In genomic region chr15:63089260-63090043, GRCh38 we compare ENCODE assay signal across 12 cellular contexts. TPM values are rescaled to one million over a fixed set of nuclear protein-coding genes. Genes with fewer than 3 reads are reported as not detected.
DNase-seq lines count a peak whose midpoint lies in the region; ATAC-seq and TF ChIP-seq lines count a peak whose summit lies in the region.
"Had no signal": no experiment of that assay in that cellular context is flagged by ENCODE, and none has a peak within 500 bp of the region (broad histone marks: within the 10 kb centered on the region; RNA-seq: fewer than 3 reads in every experiment).

No MANE protein-coding gene starts in this region.

- intact Hi-C loops in left cardiac atrium (cut with DNase I) (loop anchor here in 1 of 2 donors (5.0 kb wide), 2 partner anchors 42 to 242 kb away; no protein-coding TSS in a partner anchor), CD14-positive monocyte (cut with micrococcal nuclease) (loop anchor here (5.0 to 10.0 kb wide), 3 partner anchors 42 to 305 kb away; no protein-coding TSS in a partner anchor)

- no peaks in the 10 kb centered on the region for H3K36me3 ChIP-seq in SJSA1
- H3K36me3 ChIP-seq: ascending aorta had no signal

- peaks cover 1 to 3% (median 1%) of the 10 kb centered on the region in 3 donors for H3K27me3 Mint-ChIP-seq in CD14-positive monocyte (ENCODE audit: low read depth in 3 of 3)
- H3K27me3 Mint-ChIP-seq: B cell, type B pancreatic cell had no signal

- H3K9me3 Mint-ChIP-seq in CD14-positive monocyte = peaks cover 0 to under 1% (median 0%) of the 10 kb centered on the region in 7 donors
- H3K9me3 Mint-ChIP-seq: type B pancreatic cell had no signal

- H3K4me1 ChIP-seq in SJSA1 (replicated peaks) = peaks cover 59% of the 10 kb centered on the region
- H3K4me1 ChIP-seq: parathyroid adenoma had no signal

- H3K4me3 ChIP-seq in SJSA1 = no peak overlapping the region
- H3K4me3 ChIP-seq: ascending aorta had no signal

- no peaks in the 10 kb centered on the region for H3K27me3 ChIP-seq in SJSA1 (replicated peaks)
- H3K27me3 ChIP-seq: ascending aorta had no signal

- DNase-seq in NCI-H345 (lab: John Stamatoyannopoulos, UW) (peak; percentile 23), NCI-H345 treated with DMSO at 0.1 percent for 48 hours (lab: John Stamatoyannopoulos, UW; ENCODE audit: unreplicated experiment) (no peak), SJSA1 (ENCODE audit: low read depth in 1 of 2, low spot score in 2 of 2) (peak; percentile 81 to 88), left cardiac atrium (no peak), stromal cell of bone marrow (ENCODE audit: low read depth) (peak; percentile 75), CD14-positive monocyte (ENCODE audit: low spot score) (no peak), NCI-H1092 treated with DMSO at 0.1 percent for 48 hours (lab: John Stamatoyannopoulos, UW) (no peak)

- TF ChIP-seq CTCF in CD14-positive monocyte (IDR thresholded peaks at IDR 0.05) = no peak

- H3K9me3 ChIP-seq in SJSA1 (replicated peaks) = no peaks in the 10 kb centered on the region
- H3K9me3 ChIP-seq: ascending aorta had no signal

- ATAC-seq in left cardiac atrium (peak; percentile 56 to 75), HG03520 (IDR thresholded peaks at IDR 0.05; ENCODE audit: unreplicated experiment) (no peak)

- peaks cover 2% of the 10 kb centered on the region for H3K4me1 Mint-ChIP-seq in CD14-positive monocyte

- H3K27ac Mint-ChIP-seq in CD14-positive monocyte = peak overlapping the region in 1 of 7 donors; percentile 44
- H3K27ac Mint-ChIP-seq: B cell, type B pancreatic cell had no signal

- no peak overlapping the region for H3K4me3 Mint-ChIP-seq in CD14-positive monocyte
- H3K4me3 Mint-ChIP-seq: B cell, type B pancreatic cell had no signal

- H3K36me3 Mint-ChIP-seq in CD14-positive monocyte = no peaks in the 10 kb centered on the region
- H3K36me3 Mint-ChIP-seq: type B pancreatic cell had no signal

- peak overlapping the region; percentile 88 for H3K27ac ChIP-seq in SJSA1
- H3K27ac ChIP-seq: ascending aorta, parathyroid adenoma had no signal

RNA-seq across cellular contexts. Expression of gene LACTB, which starts 32.2 kb away (rescaled TPM):
- 71.8 and 100 TPM in 2 replicates for total RNA-seq in SJSA1 (2014; rRNA removed; shearing (Covaris generic))
- 10 to 100 TPM; 18.2 to 20.3 TPM for total RNA-seq in left cardiac atrium
- 10 to 100 TPM; 40.4 to 59.3 TPM for polyA plus RNA-seq in CD14-positive monocyte

RNA-seq across cellular contexts. Expression of gene TPM1, which starts 46.9 kb away (rescaled TPM):
- 1,245 and 1,667 TPM in 2 replicates for total RNA-seq in SJSA1 (2014; rRNA removed; shearing (Covaris generic))
- total RNA-seq in left cardiac atrium = 1,000 to 10,000 TPM; 8,049 to 9,104 TPM
- polyA plus RNA-seq in CD14-positive monocyte = 10 to 100 TPM; 11.7 to 15.9 TPM

Comparison
In these comparisons a context has a peak if more than half of its experiments do, and no peak if none do; other contexts are left out.
1. DNase-seq: peak in NCI-H345 (single experiment), SJSA1 (2 of 2) and stromal cell of bone marrow (single experiment); none in NCI-H345 treated with DMSO at 0.1 percent for 48 hours (single experiment), left cardiac atrium (single experiment), CD14-positive monocyte (single experiment) and NCI-H1092 treated with DMSO at 0.1 percent for 48 hours (single experiment).